ENCODE assay signal across 8 cellular contexts in the genomic region with DNA sequence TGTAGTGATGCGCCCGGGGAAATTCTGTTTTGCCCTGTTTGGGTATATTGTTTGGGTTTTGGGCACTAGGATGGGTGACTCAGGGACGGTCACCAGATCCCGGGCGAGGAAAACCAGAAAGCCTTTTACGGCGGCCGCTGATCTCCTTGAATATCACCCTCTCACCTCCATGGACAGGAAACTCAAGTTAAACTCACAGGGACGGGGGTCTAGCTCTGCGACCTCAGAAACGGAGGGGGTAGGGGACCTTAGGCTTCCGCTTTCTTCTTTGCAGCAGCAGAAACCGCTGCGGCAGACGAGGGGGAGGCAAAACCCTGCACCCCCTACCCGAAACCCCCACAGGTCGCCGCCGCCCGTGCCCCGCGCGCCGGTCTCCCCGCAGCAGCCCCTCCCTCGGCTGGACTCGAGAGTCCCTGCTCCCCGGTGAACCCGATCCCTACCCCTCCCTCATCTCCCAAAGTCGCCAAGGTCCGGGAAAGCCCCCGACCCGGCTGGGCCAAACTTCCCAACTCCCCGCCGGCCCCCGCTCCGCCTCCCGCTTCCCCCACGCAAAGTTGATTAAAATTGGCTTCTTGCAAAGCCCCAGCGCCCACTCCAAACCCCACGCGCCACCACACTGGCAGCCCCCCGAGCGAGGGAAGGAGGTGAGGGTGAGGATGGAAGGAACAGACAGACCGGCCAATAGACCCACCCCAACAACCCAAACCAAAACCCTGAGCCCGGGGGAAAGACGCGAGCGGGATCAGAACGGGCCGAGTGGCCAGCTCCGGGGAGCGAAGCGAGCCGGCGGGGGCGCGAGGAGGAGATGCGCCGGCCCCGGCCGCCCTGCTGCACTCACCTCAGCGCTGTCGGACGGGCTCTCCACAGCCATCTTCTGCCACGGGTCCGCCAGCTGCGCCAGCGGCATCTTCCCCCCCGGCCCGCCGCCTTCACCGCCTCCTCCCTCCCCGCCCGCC. TPM values are rescaled to one million over a fixed set of nuclear protein-coding genes. Genes with fewer than 3 reads are reported as not detected.
DNase-seq lines count a peak whose midpoint lies in the region; ATAC-seq and TF ChIP-seq lines count a peak whose summit lies in the region.

No MANE protein-coding gene starts in this region.

- in situ Hi-C loops in G401 (cut with HindIII; ENCODE audit: low sequenced_read_pairs), result no loop called here

- no peak overlapping the region for H2AFZ ChIP-seq in GM23338
- no peak overlapping the region for H2AFZ ChIP-seq in neural cell (ENCODE audit: low read depth, low read length)

- H4K20me1 ChIP-seq in GM23338 (replicated peaks; ENCODE audit: insufficient read depth), result peaks cover 7% of the 10 kb centered on the region
- no peaks in the 10 kb centered on the region for H4K20me1 ChIP-seq in neural cell (ENCODE audit: insufficient read depth)

- H3K27me3 ChIP-seq in GM23338 (ENCODE audit: insufficient read depth) (peaks cover 53% of the 10 kb centered on the region), MG63 (no peaks in the 10 kb centered on the region), neural cell (ENCODE audit: insufficient read depth, low read depth, low read length) (peaks cover 8% of the 10 kb centered on the region)

- no peak overlapping the region for H3K27ac Mint-ChIP-seq in GM23338
- peak overlapping the region; percentile 97 for H3K27ac Mint-ChIP-seq in activated T-cell treated with anti-CD3 and anti-CD28 coated beads, Interleukin-2, amount 50 U/mL, for 24 hours

- peak overlapping the region; percentile 63 for H3K9ac ChIP-seq in neural cell (ENCODE audit: low read length)

- peaks cover 35% of the 10 kb centered on the region for H3K79me2 ChIP-seq in GM23338 (replicated peaks; ENCODE audit: insufficient read depth)
- H3K79me2 ChIP-seq in neural cell (replicated peaks; ENCODE audit: insufficient read depth, low read length), result peaks cover 26% of the 10 kb centered on the region

- H3K4me3 ChIP-seq in GM23338 (peak overlapping the region; percentile 72), MG63 (peak overlapping the region; percentile 69), fibroblast of the aortic adventitia (ENCODE audit: low read depth, low read length) (peak overlapping the region; percentile 71), neural cell (ENCODE audit: low read length) (peak overlapping the region; percentile 78)

- no peaks in the 10 kb centered on the region for H3K36me3 Mint-ChIP-seq in GM23338 (ENCODE audit: low read depth)
- H3K36me3 Mint-ChIP-seq in activated T-cell treated with anti-CD3 and anti-CD28 coated beads, Interleukin-2, amount 50 U/mL, for 24 hours (ENCODE audit: low read depth), result peaks cover 10% of the 10 kb centered on the region

- H3K36me3 ChIP-seq in GM23338 (ENCODE audit: insufficient read depth), result no peaks in the 10 kb centered on the region
- H3K36me3 ChIP-seq in MG63, result no peaks in the 10 kb centered on the region
- H3K36me3 ChIP-seq in neural cell (ENCODE audit: insufficient read depth, low read length), result no peaks in the 10 kb centered on the region

- peak overlapping the region; percentile 96 for H3K4me3 Mint-ChIP-seq in GM23338
- H3K4me3 Mint-ChIP-seq in activated T-cell treated with anti-CD3 and anti-CD28 coated beads, Interleukin-2, amount 50 U/mL, for 24 hours, result peak overlapping the region; percentile 85

- no peaks in the 10 kb centered on the region for H3K4me1 ChIP-seq in GM23338 (ENCODE audit: insufficient read depth)

- H3K9me3 ChIP-seq in MG63, result no peaks in the 10 kb centered on the region
- no peaks in the 10 kb centered on the region for H3K9me3 ChIP-seq in neural cell (ENCODE audit: low read length)

- H3K4me1 Mint-ChIP-seq in GM23338, result peaks cover 3% of the 10 kb centered on the region
- H3K4me1 Mint-ChIP-seq in activated T-cell treated with anti-CD3 and anti-CD28 coated beads, Interleukin-2, amount 50 U/mL, for 24 hours (ENCODE audit: low read depth), result peaks cover 26% of the 10 kb centered on the region

- peaks cover 24% of the 10 kb centered on the region for H3K27me3 Mint-ChIP-seq in GM23338 (ENCODE audit: insufficient read depth, low read depth, poor library complexity)
- H3K27me3 Mint-ChIP-seq in activated T-cell treated with anti-CD3 and anti-CD28 coated beads, Interleukin-2, amount 50 U/mL, for 24 hours, result peaks cover 12% of the 10 kb centered on the region

- H3K27ac ChIP-seq in GM23338 (ENCODE audit: low read depth) (no peak overlapping the region), neural cell (ENCODE audit: low read length) (no peak overlapping the region)

- peak; percentile 3; the same call in 2 of the 3 replicates for ATAC-seq in GM23338

- TF ChIP-seq RAD21 in neural cell (conservative IDR thresholded peaks at IDR 0.05), result no peak

- TF ChIP-seq CTCF in GM23338 (conservative IDR thresholded peaks at IDR 0.05; ENCODE audit: low read depth in 2 of 2) (no peak), fibroblast of the aortic adventitia (IDR thresholded peaks at IDR 0.05; ENCODE audit: insufficient read depth, low read length) (no peak), neural cell (IDR thresholded peaks at IDR 0.05; ENCODE audit: poor library complexity, severe bottlenecking) (no peak)

- no peaks in the 10 kb centered on the region for H3F3A ChIP-seq in GM23338 (replicated peaks; ENCODE audit: low read depth)
- H3F3A ChIP-seq in neural cell (ENCODE audit: insufficient read depth, low read length, poor library complexity, severe bottlenecking), result no peaks in the 10 kb centered on the region

- peak; percentile 33 for DNase-seq in G401 (ENCODE audit: low spot score)
- peak; percentile 13 for DNase-seq in GM23338 (ENCODE audit: low spot score)
- DNase-seq in MG63, result peak; percentile 26
- DNase-seq in activated T-cell treated with anti-CD3 and anti-CD28 coated beads, Interleukin-2, amount 50 U/mL, for 24 hours, result peak; percentile 61
- no peak for DNase-seq in fibroblast of the aortic adventitia (ENCODE audit: low read depth)
- no peak for DNase-seq in NCI-H2196 (lab: John Stamatoyannopoulos, UW; ENCODE audit: unreplicated experiment)
- no peak for DNase-seq in SHP77 (lab: John Stamatoyannopoulos, UW)

- H3K4me2 ChIP-seq in GM23338 (peak overlapping the region; percentile 85), neural cell (ENCODE audit: low read length) (peak overlapping the region; percentile 2)

- H3K9me2 ChIP-seq in GM23338 (ENCODE audit: insufficient read depth) (no peaks in the 10 kb centered on the region), neural cell (ENCODE audit: insufficient read depth, low read length) (no peaks in the 10 kb centered on the region)

- TF ChIP-seq EP300 in neural cell (conservative IDR thresholded peaks at IDR 0.05; ENCODE audit: poor library complexity, severe bottlenecking), result no peak

- no peaks in the 10 kb centered on the region for H3K9me3 Mint-ChIP-seq in GM23338
- H3K9me3 Mint-ChIP-seq in activated T-cell treated with anti-CD3 and anti-CD28 coated beads, Interleukin-2, amount 50 U/mL, for 24 hours, result no peaks in the 10 kb centered on the region

TF ChIP-seq in neural cell, 6 proteins besides CTCF, POLR2A, EP300 and RAD21:
- TF ChIP-seq, protein P1, sequence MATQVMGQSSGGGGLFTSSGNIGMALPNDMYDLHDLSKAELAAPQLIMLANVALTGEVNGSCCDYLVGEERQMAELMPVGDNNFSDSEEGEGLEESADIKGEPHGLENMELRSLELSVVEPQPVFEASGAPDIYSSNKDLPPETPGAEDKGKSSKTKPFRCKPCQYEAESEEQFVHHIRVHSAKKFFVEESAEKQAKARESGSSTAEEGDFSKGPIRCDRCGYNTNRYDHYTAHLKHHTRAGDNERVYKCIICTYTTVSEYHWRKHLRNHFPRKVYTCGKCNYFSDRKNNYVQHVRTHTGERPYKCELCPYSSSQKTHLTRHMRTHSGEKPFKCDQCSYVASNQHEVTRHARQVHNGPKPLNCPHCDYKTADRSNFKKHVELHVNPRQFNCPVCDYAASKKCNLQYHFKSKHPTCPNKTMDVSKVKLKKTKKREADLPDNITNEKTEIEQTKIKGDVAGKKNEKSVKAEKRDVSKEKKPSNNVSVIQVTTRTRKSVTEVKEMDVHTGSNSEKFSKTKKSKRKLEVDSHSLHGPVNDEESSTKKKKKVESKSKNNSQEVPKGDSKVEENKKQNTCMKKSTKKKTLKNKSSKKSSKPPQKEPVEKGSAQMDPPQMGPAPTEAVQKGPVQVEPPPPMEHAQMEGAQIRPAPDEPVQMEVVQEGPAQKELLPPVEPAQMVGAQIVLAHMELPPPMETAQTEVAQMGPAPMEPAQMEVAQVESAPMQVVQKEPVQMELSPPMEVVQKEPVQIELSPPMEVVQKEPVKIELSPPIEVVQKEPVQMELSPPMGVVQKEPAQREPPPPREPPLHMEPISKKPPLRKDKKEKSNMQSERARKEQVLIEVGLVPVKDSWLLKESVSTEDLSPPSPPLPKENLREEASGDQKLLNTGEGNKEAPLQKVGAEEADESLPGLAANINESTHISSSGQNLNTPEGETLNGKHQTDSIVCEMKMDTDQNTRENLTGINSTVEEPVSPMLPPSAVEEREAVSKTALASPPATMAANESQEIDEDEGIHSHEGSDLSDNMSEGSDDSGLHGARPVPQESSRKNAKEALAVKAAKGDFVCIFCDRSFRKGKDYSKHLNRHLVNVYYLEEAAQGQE (IDR thresholded peaks at IDR 0.05; ENCODE audit: borderline replicate concordance), result no peak
- no peak for TF ChIP-seq SMC3 (conservative IDR thresholded peaks at IDR 0.05; ENCODE audit: poor library complexity)
- TF ChIP-seq TAF1 (IDR thresholded peaks at IDR 0.05; ENCODE audit: low read depth), result no peak
- peak; percentile 20 for TF ChIP-seq MXI1 (conservative IDR thresholded peaks at IDR 0.05; ENCODE audit: poor library complexity, severe bottlenecking)
- TF ChIP-seq POLR2AphosphoS5 (IDR thresholded peaks at IDR 0.05), result no peak

RNA-seq across cellular contexts. Expression of a gene that starts 0.7 kb away (rescaled TPM):
- 8.2 and 15.4 TPM in 2 replicates for total RNA-seq in G401 (2014; rRNA removed; shearing (Covaris generic))
- total RNA-seq in GM23338 (2014; rRNA removed; shearing (Covaris generic)), result 10.3 and 12.2 TPM in 2 replicates
- polyA plus RNA-seq in GM23338 (2016; fragmentation: Nextera tagmentation; extraction: Ambion mirVana) (3.2 and 3.3 TPM in 2 replicates), neural cell (16.5 and 18.1 TPM in 2 replicates)
- total RNA-seq in MG63 (2014; rRNA removed; shearing (Covaris generic); ENCODE audit: low replicate concordance), result 25.5 and 26.6 TPM in 2 replicates
- 42.5 and 58.1 TPM in 2 replicates for total RNA-seq in fibroblast of the aortic adventitia (ENCODE audit: low replicate concordance)
- 33.1 and 37.5 TPM in 2 replicates for polyA minus RNA-seq in neural cell

Comparison
In these comparisons a context has a peak if more than half of its experiments do, and no peak if none do; other contexts are left out.
1. DNase-seq: peak in G401 (single experiment), GM23338 (single experiment), MG63 (single experiment) and activated T-cell treated with anti-CD3 and anti-CD28 coated beads, Interleukin-2, amount 50 U/mL, for 24 hours (single experiment); none in fibroblast of the aortic adventitia (single experiment), NCI-H2196 (single experiment) and SHP77 (0 of 2).
2. Peak in every context shown above with its lines, with median percentiles within 50 percentile points of each other: H3K4me3 ChIP-seq.